ENCODE assay signal across 1 cellular context in genomic region chr10:99358101-99358500, GRCh38.
TF ChIP-seq lines count a peak whose summit lies in the region.

No MANE protein-coding gene starts in this region.

TF ChIP-seq in H1, 55 proteins besides CTCF, POLR2A, EP300 and RAD21:
- TF ChIP-seq NANOG (IDR thresholded peaks at IDR 0.05; ENCODE audit: insufficient read depth, low read depth, low read length, poor library complexity, severe bottlenecking) (peak; percentile 82), RNF2 (IDR thresholded peaks at IDR 0.05; ENCODE audit: borderline replicate concordance, low read depth, low read length, missing control alignments, poor library complexity, severe bottlenecking) (no peak), CHD7 (IDR thresholded peaks at IDR 0.05; ENCODE audit: insufficient replicate concordance, low read length) (peak; percentile 59)
